9 cellular contexts compared by ENCODE assay signal in the genomic region with DNA sequence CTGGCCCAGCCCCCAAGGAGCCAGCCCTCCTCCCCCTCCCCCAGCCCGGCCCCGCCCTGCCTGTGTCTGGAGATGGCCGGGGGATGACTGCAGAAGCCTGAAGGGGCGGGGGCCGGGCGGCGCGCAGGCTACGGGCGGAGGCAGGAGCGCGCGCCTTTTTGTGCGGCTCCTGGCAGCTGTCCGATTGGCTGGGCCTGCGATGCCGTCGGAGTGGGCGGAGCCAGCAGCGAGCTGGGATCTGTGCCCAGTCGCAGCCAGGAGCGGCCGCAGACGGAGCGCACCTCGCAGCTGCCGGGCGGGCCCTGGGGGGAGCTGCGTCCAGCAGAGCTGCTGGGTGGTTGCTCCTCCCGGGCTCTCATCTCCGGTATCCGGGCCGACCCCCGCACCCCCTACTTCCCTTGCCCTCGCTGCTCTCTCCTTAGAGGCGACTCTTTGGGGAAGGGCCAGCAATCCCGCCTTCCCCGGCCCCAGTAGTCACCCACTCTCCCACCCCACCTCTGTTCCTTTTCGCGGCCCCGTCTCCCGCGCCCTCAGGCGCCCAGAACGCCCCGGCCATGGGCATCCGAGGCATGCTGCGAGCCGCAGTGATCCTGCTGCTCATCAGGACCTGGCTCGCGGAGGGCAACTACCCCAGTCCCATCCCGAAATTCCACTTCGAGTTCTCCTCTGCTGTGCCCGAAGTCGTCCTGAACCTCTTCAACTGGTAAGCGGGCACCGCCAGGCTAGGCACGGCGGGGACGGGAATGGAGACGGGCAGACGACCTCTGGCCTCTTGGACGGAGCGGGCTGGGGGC. TPM values are rescaled to one million over a fixed set of nuclear protein-coding genes. Genes with fewer than 3 reads are reported as not detected.
DNase-seq lines count a peak whose midpoint lies in the region; ATAC-seq and TF ChIP-seq lines count a peak whose summit lies in the region.
"Had no signal": no experiment of that assay in that cellular context is flagged by ENCODE, and none has a peak within 500 bp of the region (broad histone marks: within the 10 kb centered on the region; RNA-seq: fewer than 3 reads in every experiment).

A gene (plus strand): TSS at position 247 of the 794 bp plus-strand sequence. CDS start 308 bp downstream, at position 555.

- ATAC-seq in GM19467 (IDR thresholded peaks at IDR 0.05; ENCODE audit: unreplicated experiment) (no peak), GM18517 (IDR thresholded peaks at IDR 0.05; ENCODE audit: unreplicated experiment) (no peak), HG03095 (IDR thresholded peaks at IDR 0.05; ENCODE audit: unreplicated experiment) (no peak)

- TF ChIP-seq CTCF in GM10266 (IDR thresholded peaks at IDR 0.05; ENCODE audit: control insufficient read depth, insufficient read depth, low read depth, missing control alignments) = no peak

- DNase-seq in AG20443 (ENCODE audit: low spot score) (peak; percentile 40), M059J (ENCODE audit: low read depth) (peak; percentile 76), SW480 (ENCODE audit: low spot score) (peak; percentile 30), hypothalamus (lab: John Stamatoyannopoulos, UW) (peak in 31 of 51 donors; percentile 1 to 64 (median 22)), GM10266 (ENCODE audit: extremely low spot score) (no peak)

RNA-seq across cellular contexts. Expression of the gene that starts here (rescaled TPM):
- 4.8 and 8.8 TPM in 2 replicates for total RNA-seq in M059J (2014; rRNA removed; shearing (Covaris generic))
- total RNA-seq: activated CD8-positive, alpha-beta memory T cell treated with anti-CD3 and anti-CD28 coated beads for 36 hours had no signal
